1 cellular context compared by ENCODE assay signal in genomic region chr4:147339116-147339515, GRCh38.
TF ChIP-seq lines count a peak whose summit lies in the region.

No MANE protein-coding gene starts in this region.

TF ChIP-seq in SK-N-SH, 30 proteins besides CTCF, POLR2A, EP300 and RAD21:
- TF ChIP-seq, protein P1, sequence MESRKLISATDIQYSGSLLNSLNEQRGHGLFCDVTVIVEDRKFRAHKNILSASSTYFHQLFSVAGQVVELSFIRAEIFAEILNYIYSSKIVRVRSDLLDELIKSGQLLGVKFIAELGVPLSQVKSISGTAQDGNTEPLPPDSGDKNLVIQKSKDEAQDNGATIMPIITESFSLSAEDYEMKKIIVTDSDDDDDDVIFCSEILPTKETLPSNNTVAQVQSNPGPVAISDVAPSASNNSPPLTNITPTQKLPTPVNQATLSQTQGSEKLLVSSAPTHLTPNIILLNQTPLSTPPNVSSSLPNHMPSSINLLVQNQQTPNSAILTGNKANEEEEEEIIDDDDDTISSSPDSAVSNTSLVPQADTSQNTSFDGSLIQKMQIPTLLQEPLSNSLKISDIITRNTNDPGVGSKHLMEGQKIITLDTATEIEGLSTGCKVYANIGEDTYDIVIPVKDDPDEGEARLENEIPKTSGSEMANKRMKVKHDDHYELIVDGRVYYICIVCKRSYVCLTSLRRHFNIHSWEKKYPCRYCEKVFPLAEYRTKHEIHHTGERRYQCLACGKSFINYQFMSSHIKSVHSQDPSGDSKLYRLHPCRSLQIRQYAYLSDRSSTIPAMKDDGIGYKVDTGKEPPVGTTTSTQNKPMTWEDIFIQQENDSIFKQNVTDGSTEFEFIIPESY (IDR thresholded peaks at IDR 0.05; ENCODE audit: borderline replicate concordance, low read depth) = no peak
- TF ChIP-seq ELF1 (IDR thresholded peaks at IDR 0.05) (no peak), EZH2phosphoT487 (IDR thresholded peaks at IDR 0.05; ENCODE audit: borderline replicate concordance, low read depth) (no peak), MXI1 (IDR thresholded peaks at IDR 0.05; ENCODE audit: low read depth, low read length) (no peak)
